Comparison of ENCODE assay signal across 8 cellular contexts in genomic region chr14:70416717-70417349, GRCh38. TPM values are rescaled to one million over a fixed set of nuclear protein-coding genes. Genes with fewer than 3 reads are reported as not detected.
DNase-seq lines count a peak whose midpoint lies in the region; ATAC-seq, FAIRE-seq and TF ChIP-seq lines count a peak whose summit lies in the region.

A gene with protein sequence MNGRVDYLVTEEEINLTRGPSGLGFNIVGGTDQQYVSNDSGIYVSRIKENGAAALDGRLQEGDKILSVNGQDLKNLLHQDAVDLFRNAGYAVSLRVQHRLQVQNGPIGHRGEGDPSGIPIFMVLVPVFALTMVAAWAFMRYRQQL (minus strand): TSS chr14:70417090. CDS start chr14:70416963, 127 bp downstream.

- no peaks in the 10 kb centered on the region for H3K9me1 ChIP-seq in endothelial cell of umbilical vein (replicated peaks; ENCODE audit: control insufficient read depth, extremely low read depth, insufficient read depth, low read length)

- ATAC-seq in HG02798 (IDR thresholded peaks at IDR 0.05; ENCODE audit: poor library complexity, unreplicated experiment) (peak; percentile 64), HG03139 (IDR thresholded peaks at IDR 0.05; ENCODE audit: unreplicated experiment) (no peak)

- POLR2A ChIA-PET in endothelial cell of umbilical vein (lab: Charles Lee), result no interaction called here

- TF ChIP-seq POLR2A in endothelial cell of umbilical vein (IDR thresholded peaks at IDR 0.05; ENCODE audit: low read depth, low read length), result no peak

- CTCF ChIA-PET in endothelial cell of umbilical vein (lab: Charles Lee), result interaction anchor here (1.0 kb wide), 1 partner anchor 20 kb away, joined by 3 read pairs; no protein-coding TSS in a partner anchor

- DNase-seq in DMS79 (lab: John Stamatoyannopoulos, UW), result peak; percentile 88
- peak; percentile 81 for DNase-seq in NCI-H526 treated with DMSO at 0.1 percent for 48 hours (lab: John Stamatoyannopoulos, UW)
- peak; percentile 13 for DNase-seq in activated CD8-positive, alpha-beta memory T cell treated with anti-CD3 and anti-CD28 coated beads, Interleukin-2, amount 50 U/mL, for 1 hour (ENCODE audit: extremely low read depth)
- DNase-seq in endothelial cell of umbilical vein (ENCODE audit: low read depth, low spot score), result peak; percentile 74
- peak; percentile 27 for DNase-seq in stimulated activated CD8-positive, alpha-beta memory T cell treated with anti-CD3 and anti-CD28 coated beads, Interleukin-15, amount 100 ng/mL, for 1 hour (ENCODE audit: low read depth)

- peak within 1 kb of the TSS; percentile 76 for H3K9ac ChIP-seq in endothelial cell of umbilical vein (replicated peaks; ENCODE audit: extremely low read depth, insufficient read depth, low read length)

- FAIRE-seq in endothelial cell of umbilical vein (lab: Jason Lieb, UNC), result peak; percentile 98

- peak within 1 kb of the TSS; percentile 58 for H3K4me2 ChIP-seq in endothelial cell of umbilical vein (ENCODE audit: insufficient read depth, low read length)

- no peak for TF ChIP-seq CTCF in endothelial cell of umbilical vein (IDR thresholded peaks at IDR 0.05; ENCODE audit: extremely low read depth in 1 of 2, insufficient read depth in 1 of 2, low read depth in 1 of 2, low read length in 2 of 2)

- H4K20me1 ChIP-seq in endothelial cell of umbilical vein (replicated peaks; ENCODE audit: control insufficient read depth, extremely low read depth, insufficient read depth, low read length), result no peaks in the 10 kb centered on the region

- dilution Hi-C loops in endothelial cell of umbilical vein (cut with MboI; ENCODE audit: extremely low pct_ligation_motif_present, low sequenced_read_pairs), result no loop called here

- H3K27me3 ChIP-seq in endothelial cell of umbilical vein (ENCODE audit: control insufficient read depth in 2 of 2, insufficient read depth in 2 of 2, low read length in 2 of 2), result no peaks in the 10 kb centered on the region

- H3K9me3 ChIP-seq in endothelial cell of umbilical vein (replicated peaks; ENCODE audit: control insufficient read depth, insufficient read depth, low read length), result no peaks in the 10 kb centered on the region
- H3K9me3 ChIP-seq in mesodermal cell (ENCODE audit: control insufficient read depth, low read length), result no peaks in the 10 kb centered on the region

- H3K4me1 ChIP-seq in endothelial cell of umbilical vein (ENCODE audit: control insufficient read depth, extremely low read depth, insufficient read depth, low read length), result peaks cover 5% of the 10 kb centered on the region
- no peaks in the 10 kb centered on the region for H3K4me1 ChIP-seq in mesodermal cell (ENCODE audit: control insufficient read depth, insufficient read depth, low read length, poor library complexity, severe bottlenecking)

- intact Hi-C loops in endothelial cell of umbilical vein (cut with micrococcal nuclease), result loop anchor here (1.0 kb wide), 1 partner anchor 58 kb away; the partner anchor contains the start of gene COX16

- H3K79me2 ChIP-seq in endothelial cell of umbilical vein (ENCODE audit: control insufficient read depth, insufficient read depth, low read length), result peaks cover 19% of the 10 kb centered on the region

- H3K4me3 ChIP-seq in endothelial cell of umbilical vein (replicated peaks in 1 of 3; ENCODE audit: insufficient read depth in 1 of 3, low read depth in 1 of 3, low read length in 3 of 3) (peak within 1 kb of the TSS; percentile 71 to 95 (median 92)), mesodermal cell (ENCODE audit: extremely low read depth, insufficient read depth, low read length, poor library complexity, severe bottlenecking) (peak within 1 kb of the TSS; percentile 93)

- 0 to 2% methylated on average over 17 to 21 of the region's 23 CpGs for WGBS in mesodermal cell (ENCODE audit: insufficient coverage in 2 of 2), 2 experiments

- BruUV-seq in endothelial cell of umbilical vein (replicated peaks; lab: Mats Ljungman, UMichigan), result no TSS peak

- H3K27ac ChIP-seq in endothelial cell of umbilical vein (ENCODE audit: insufficient read depth, low read depth, low read length), result peak within 1 kb of the TSS; percentile 45
- peak within 1 kb of the TSS; percentile 49 for H3K27ac ChIP-seq in mesodermal cell (ENCODE audit: low read depth, low read length, severe bottlenecking)

- peak within 1 kb of the TSS; percentile 97 for H2AFZ ChIP-seq in endothelial cell of umbilical vein (ENCODE audit: low read depth, low read length)

- no peaks in the 10 kb centered on the region for H3K36me3 ChIP-seq in endothelial cell of umbilical vein (ENCODE audit: control insufficient read depth in 2 of 2, extremely low read depth in 1 of 2, insufficient read depth in 2 of 2, low read length in 2 of 2)
- peaks cover 4% of the 10 kb centered on the region for H3K36me3 ChIP-seq in mesodermal cell (ENCODE audit: control insufficient read depth, insufficient read depth, low read length)

TF ChIP-seq in endothelial cell of umbilical vein, 7 proteins besides CTCF, POLR2A, EP300 and RAD21:
- TF ChIP-seq GATA2 (IDR thresholded peaks at IDR 0.05; ENCODE audit: insufficient read depth, insufficient read length, low read depth, low read length), result no peak
- no peak for TF ChIP-seq EZH2 (IDR thresholded peaks at IDR 0.05; ENCODE audit: borderline replicate concordance, low read depth, low read length, severe bottlenecking)
- no peak for TF ChIP-seq JUN (IDR thresholded peaks at IDR 0.05; ENCODE audit: borderline replicate concordance, insufficient read depth, insufficient read length, low read depth)
- TF ChIP-seq, protein P1, sequence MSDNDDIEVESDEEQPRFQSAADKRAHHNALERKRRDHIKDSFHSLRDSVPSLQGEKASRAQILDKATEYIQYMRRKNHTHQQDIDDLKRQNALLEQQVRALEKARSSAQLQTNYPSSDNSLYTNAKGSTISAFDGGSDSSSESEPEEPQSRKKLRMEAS (IDR thresholded peaks at IDR 0.05; ENCODE audit: insufficient read depth, insufficient read length), result no peak
- no peak for TF ChIP-seq POLR2AphosphoS5 (IDR thresholded peaks at IDR 0.05; ENCODE audit: insufficient read depth, low read depth, low read length)
- no peak for TF ChIP-seq FOS (IDR thresholded peaks at IDR 0.05; ENCODE audit: borderline replicate concordance, insufficient read depth, low read length)
- TF ChIP-seq MYC (IDR thresholded peaks at IDR 0.05; ENCODE audit: low read depth, low read length), result no peak
TF ChIP-seq in endothelial cell of umbilical vein: peak in this region for 0.

RNA-seq across cellular contexts. Expression of the gene that starts here (rescaled TPM):
- 26.9 and 27.7 TPM in 2 replicates for total RNA-seq in endothelial cell of umbilical vein
- 7.5 and 13.1 TPM in 2 replicates for polyA plus RNA-seq in endothelial cell of umbilical vein
- 11.3 and 11.6 TPM in 2 replicates for polyA plus RNA-seq in endothelial cell of umbilical vein (2011; cell fraction: cytosol; rRNA removed)
- polyA plus RNA-seq in endothelial cell of umbilical vein (2011; cell fraction: nucleus; rRNA removed), result 11.1 and 14.9 TPM in 2 replicates
- 13.5 and 19.4 TPM in 2 replicates for polyA plus RNA-seq in endothelial cell of umbilical vein (2012)
- 16.4 and 20.2 TPM in 2 replicates for polyA minus RNA-seq in endothelial cell of umbilical vein
- 12.5 TPM for polyA minus RNA-seq in endothelial cell of umbilical vein (2011; cell fraction: cytosol; rRNA and poly(A)+ RNA removed)
- polyA minus RNA-seq in endothelial cell of umbilical vein (2011; cell fraction: nucleus; rRNA and poly(A)+ RNA removed), result 7.4 and 10.8 TPM in 2 replicates
- polyA plus RNA-seq in mesodermal cell (2013, experiment 1 of 2), result 14.6 TPM
- 17.4 TPM for polyA plus RNA-seq in mesodermal cell (2013, experiment 2 of 2)

Comparison
In these comparisons a context has a peak if more than half of its experiments do, and no peak if none do; other contexts are left out.
1. DNase-seq: peak in every context shown above with its lines; median percentile 88 in DMS79; 81 in NCI-H526 treated with DMSO at 0.1 percent for 48 hours; 74 in endothelial cell of umbilical vein; 27 in stimulated activated CD8-positive, alpha-beta memory T cell treated with anti-CD3 and anti-CD28 coated beads, Interleukin-15, amount 100 ng/mL, for 1 hour; 13 in activated CD8-positive, alpha-beta memory T cell treated with anti-CD3 and anti-CD28 coated beads, Interleukin-2, amount 50 U/mL, for 1 hour.